Comparison of ENCODE assay signal across 8 cellular contexts in genomic region chr20:17654649-17655285, GRCh38. TPM values are rescaled to one million over a fixed set of nuclear protein-coding genes. Genes with fewer than 3 reads are reported as not detected.
A peak's percentile ranks its signal among the peaks of the same experiment; 100 is the strongest.
DNase-seq lines count a peak whose midpoint lies in the region; ATAC-seq, FAIRE-seq and TF ChIP-seq lines count a peak whose summit lies in the region.

No MANE protein-coding gene starts in this region.

- DNase-seq in A549 (ENCODE audit: low read depth in 1 of 2, low spot score in 1 of 2) (peak in 1 of 2 experiments; percentile 37), ascending aorta (ENCODE audit: low spot score in 2 of 2) (no peak), kidney epithelial cell (ENCODE audit: low read depth) (no peak)

- 65% methylated on average over 7 of the region's 7 CpGs for WGBS in A549 (ENCODE audit: missing lambda C conversion rate)

- TF ChIP-seq POLR2A in A549 (IDR thresholded peaks at IDR 0.05; ENCODE audit: low read length) = no peak

- POLR2A ChIA-PET in A549 (lab: Yijun Ruan, JAX) = no interaction called here

- no peak for TF ChIP-seq EP300 in A549 (IDR thresholded peaks at IDR 0.05)

- no peaks in the 10 kb centered on the region for H3K27me3 ChIP-seq in ascending aorta
- no peaks in the 10 kb centered on the region for H3K27me3 ChIP-seq in kidney epithelial cell (ENCODE audit: control insufficient read depth, insufficient read depth, low read length)

- H3K27ac ChIP-seq in A549 = no peak overlapping the region
- peak overlapping the region in 1 of 2 donors; percentile 33 for H3K27ac ChIP-seq in ascending aorta

- H3K4me3 ChIP-seq in A549 = no peak overlapping the region
- no peak overlapping the region for H3K4me3 ChIP-seq in ascending aorta
- no peak overlapping the region for H3K4me3 ChIP-seq in kidney epithelial cell (ENCODE audit: low read depth, low read length)

- TF ChIP-seq CTCF in A549 (IDR thresholded peaks at IDR 0.05) = peak; percentile 79
- peak; percentile 41 for TF ChIP-seq CTCF in GM12874 (IDR thresholded peaks at IDR 0.05; ENCODE audit: insufficient read depth, low read depth, low read length)
- peak in 2 of 3 experiments; percentile 38 to 54 for TF ChIP-seq CTCF in ascending aorta (IDR thresholded peaks at IDR 0.05)
- peak; percentile 76 for TF ChIP-seq CTCF in kidney epithelial cell (IDR thresholded peaks at IDR 0.05; ENCODE audit: insufficient read depth, low read length, poor library complexity, severe bottlenecking)

- peaks cover 12 to 15% of the 10 kb centered on the region in 2 donors for H3K36me3 ChIP-seq in ascending aorta
- peaks cover 3% of the 10 kb centered on the region for H3K36me3 ChIP-seq in kidney epithelial cell (ENCODE audit: control insufficient read depth, insufficient read depth, low read length)

- H3K4me1 ChIP-seq in A549 (peaks cover 26% of the 10 kb centered on the region), ascending aorta (peaks cover 2 to 28% of the 10 kb centered on the region in 2 donors)

- no peak overlapping the region for H3K4me2 ChIP-seq in A549

- TF ChIP-seq RAD21 in A549 (conservative IDR thresholded peaks at IDR 0.05 in 1 of 2, IDR thresholded peaks at IDR 0.05 in 1 of 2) = peak; percentile 27 to 33; a peak in 1 of 5 replicates

- peak in 1 of 2 experiments; percentile 56; a peak in 3 of 6 replicates for ATAC-seq in A549
- ATAC-seq in GM21381 (IDR thresholded peaks at IDR 0.05; ENCODE audit: unreplicated experiment) = no peak
- ATAC-seq in GM21367 (IDR thresholded peaks at IDR 0.05; ENCODE audit: unreplicated experiment) = no peak
- no peak for ATAC-seq in HG02981 (IDR thresholded peaks at IDR 0.05; ENCODE audit: unreplicated experiment)
- ATAC-seq in HG03354 (IDR thresholded peaks at IDR 0.05; ENCODE audit: poor library complexity, severe bottlenecking, unreplicated experiment) = no peak

- FAIRE-seq in A549 (lab: Jason Lieb, UNC) = no peak

- peaks cover 16% of the 10 kb centered on the region for H3K9me3 ChIP-seq in A549
- H3K9me3 ChIP-seq in ascending aorta = no peaks in the 10 kb centered on the region

- CTCF ChIA-PET in A549 (lab: Yijun Ruan, JAX) = interaction anchor here (0.7 to 2.8 kb wide), 23 partner anchors 9 to 341 kb away, joined by 3 to 13 read pairs (median 4); partner anchors contain the start of gene RRBP1

- intact Hi-C loops in ascending aorta (cut with DNase I) = no loop called here

TF ChIP-seq in A549, 52 proteins besides CTCF, POLR2A, EP300 and RAD21:
- peak; percentile 50; the same call in 2 of the 3 replicates for TF ChIP-seq SMC3 (IDR thresholded peaks at IDR 0.05)
- no peak for TF ChIP-seq ATOH8 (CRISPR knock-in tag; IDR thresholded peaks at IDR 0.05; ENCODE audit: low read depth)
- TF ChIP-seq POLR2AphosphoS2 (conservative IDR thresholded peaks at IDR 0.05; ENCODE audit: low read length) = no peak
- TF ChIP-seq NFE2L2 (conservative IDR thresholded peaks at IDR 0.05; ENCODE audit: low read length) = no peak
- no peak for TF ChIP-seq HDAC2 (IDR thresholded peaks at IDR 0.05)

RNA-seq across cellular contexts. Expression of gene RRBP1, which starts 27.3 kb away (rescaled TPM):
- polyA plus RNA-seq in A549 (2011; rRNA removed) (51.6 and 56.5 TPM in 2 replicates), A549 (2017; fragmentation: RNase III; extraction: RNeasy Plus Mini Kit Qiagen cat#74134 plus additional on column Dnase treatment) (71.2 to 81.8 TPM (median 79.6 TPM) in 3 replicates)
- polyA plus RNA-seq in A549 (2012; cell fraction: cytosol; rRNA removed) = 37.9 and 38.9 TPM in 2 replicates
- polyA plus RNA-seq in A549 (2012; cell fraction: nucleus; rRNA removed) = 98.9 and 119 TPM in 2 replicates
- polyA minus RNA-seq in A549 (2011; rRNA and poly(A)+ RNA removed) = 33.5 and 42.1 TPM in 2 replicates
- total RNA-seq in ascending aorta (101 TPM), kidney epithelial cell (97.8 and 98.4 TPM in 2 replicates)

RNA-seq across cellular contexts. Expression of gene BANF2, which starts 45.0 kb away (rescaled TPM):
- not detected in 2 replicates for polyA plus RNA-seq in A549 (2011; rRNA removed)
- not detected in 2 replicates for polyA plus RNA-seq in A549 (2012; cell fraction: cytosol; rRNA removed)
- polyA plus RNA-seq in A549 (2012; cell fraction: nucleus; rRNA removed) = not detected in 2 replicates
- not detected in 3 replicates for polyA plus RNA-seq in A549 (2017; fragmentation: RNase III; extraction: RNeasy Plus Mini Kit Qiagen cat#74134 plus additional on column Dnase treatment)
- not detected in 2 replicates for polyA minus RNA-seq in A549 (2011; rRNA and poly(A)+ RNA removed)
- not detected for total RNA-seq in ascending aorta
- total RNA-seq in kidney epithelial cell = not detected in 2 replicates
